Comparison of ENCODE assay signal across 1 cellular context in the genomic region with DNA sequence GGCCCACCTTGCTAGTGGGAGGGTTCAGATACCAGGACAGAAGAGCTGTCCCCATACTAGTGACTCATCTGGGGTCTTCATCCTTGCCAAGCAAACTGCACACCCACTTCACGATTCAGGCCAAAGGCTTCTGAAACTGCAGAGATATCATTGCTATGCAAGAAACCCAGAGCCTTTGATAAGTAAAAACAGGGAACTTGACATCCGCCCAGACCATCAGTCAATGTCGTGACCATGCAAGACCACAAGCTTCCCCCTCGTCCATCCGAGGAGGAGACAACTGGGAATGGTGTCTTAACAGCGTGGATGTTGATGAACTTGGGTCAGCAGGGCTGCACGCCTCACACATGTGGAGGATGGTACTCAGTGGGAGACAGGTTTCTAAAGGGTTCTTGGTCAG.
TF ChIP-seq lines count a peak whose summit lies in the region.

No MANE protein-coding gene starts in this region.

TF ChIP-seq in K562, 482 proteins besides CTCF, POLR2A, EP300 and RAD21 (continued from another document and continues in another):
- TF ChIP-seq, protein P1, sequence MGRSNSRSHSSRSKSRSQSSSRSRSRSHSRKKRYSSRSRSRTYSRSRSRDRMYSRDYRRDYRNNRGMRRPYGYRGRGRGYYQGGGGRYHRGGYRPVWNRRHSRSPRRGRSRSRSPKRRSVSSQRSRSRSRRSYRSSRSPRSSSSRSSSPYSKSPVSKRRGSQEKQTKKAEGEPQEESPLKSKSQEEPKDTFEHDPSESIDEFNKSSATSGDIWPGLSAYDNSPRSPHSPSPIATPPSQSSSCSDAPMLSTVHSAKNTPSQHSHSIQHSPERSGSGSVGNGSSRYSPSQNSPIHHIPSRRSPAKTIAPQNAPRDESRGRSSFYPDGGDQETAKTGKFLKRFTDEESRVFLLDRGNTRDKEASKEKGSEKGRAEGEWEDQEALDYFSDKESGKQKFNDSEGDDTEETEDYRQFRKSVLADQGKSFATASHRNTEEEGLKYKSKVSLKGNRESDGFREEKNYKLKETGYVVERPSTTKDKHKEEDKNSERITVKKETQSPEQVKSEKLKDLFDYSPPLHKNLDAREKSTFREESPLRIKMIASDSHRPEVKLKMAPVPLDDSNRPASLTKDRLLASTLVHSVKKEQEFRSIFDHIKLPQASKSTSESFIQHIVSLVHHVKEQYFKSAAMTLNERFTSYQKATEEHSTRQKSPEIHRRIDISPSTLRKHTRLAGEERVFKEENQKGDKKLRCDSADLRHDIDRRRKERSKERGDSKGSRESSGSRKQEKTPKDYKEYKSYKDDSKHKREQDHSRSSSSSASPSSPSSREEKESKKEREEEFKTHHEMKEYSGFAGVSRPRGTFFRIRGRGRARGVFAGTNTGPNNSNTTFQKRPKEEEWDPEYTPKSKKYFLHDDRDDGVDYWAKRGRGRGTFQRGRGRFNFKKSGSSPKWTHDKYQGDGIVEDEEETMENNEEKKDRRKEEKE (IDR thresholded peaks at IDR 0.05; ENCODE audit: borderline replicate concordance in 1 of 2, control insufficient read depth in 1 of 2, low read depth in 2 of 2, low read length in 1 of 2) = no peak
- TF ChIP-seq STAT5A (IDR thresholded peaks at IDR 0.05; ENCODE audit: borderline replicate concordance, low read length) = peak; percentile 15; the same call in 1 of the 2 replicates
- no peak for TF ChIP-seq POLR2G (IDR thresholded peaks at IDR 0.05; ENCODE audit: low read depth, low read length)
- TF ChIP-seq NBN (IDR thresholded peaks at IDR 0.05; ENCODE audit: low read depth) = no peak
- TF ChIP-seq ZBTB49 (CRISPR knock-in tag; IDR thresholded peaks at IDR 0.05; ENCODE audit: borderline replicate concordance) = no peak
- no peak for TF ChIP-seq NCOA4 (IDR thresholded peaks at IDR 0.05; ENCODE audit: partially characterized antibody)
- TF ChIP-seq ELF2 (CRISPR knock-in tag; IDR thresholded peaks at IDR 0.05) = no peak
- TF ChIP-seq, protein P2, sequence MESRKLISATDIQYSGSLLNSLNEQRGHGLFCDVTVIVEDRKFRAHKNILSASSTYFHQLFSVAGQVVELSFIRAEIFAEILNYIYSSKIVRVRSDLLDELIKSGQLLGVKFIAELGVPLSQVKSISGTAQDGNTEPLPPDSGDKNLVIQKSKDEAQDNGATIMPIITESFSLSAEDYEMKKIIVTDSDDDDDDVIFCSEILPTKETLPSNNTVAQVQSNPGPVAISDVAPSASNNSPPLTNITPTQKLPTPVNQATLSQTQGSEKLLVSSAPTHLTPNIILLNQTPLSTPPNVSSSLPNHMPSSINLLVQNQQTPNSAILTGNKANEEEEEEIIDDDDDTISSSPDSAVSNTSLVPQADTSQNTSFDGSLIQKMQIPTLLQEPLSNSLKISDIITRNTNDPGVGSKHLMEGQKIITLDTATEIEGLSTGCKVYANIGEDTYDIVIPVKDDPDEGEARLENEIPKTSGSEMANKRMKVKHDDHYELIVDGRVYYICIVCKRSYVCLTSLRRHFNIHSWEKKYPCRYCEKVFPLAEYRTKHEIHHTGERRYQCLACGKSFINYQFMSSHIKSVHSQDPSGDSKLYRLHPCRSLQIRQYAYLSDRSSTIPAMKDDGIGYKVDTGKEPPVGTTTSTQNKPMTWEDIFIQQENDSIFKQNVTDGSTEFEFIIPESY (CRISPR knock-in tag; IDR thresholded peaks at IDR 0.05) = no peak
- TF ChIP-seq, protein P3, sequence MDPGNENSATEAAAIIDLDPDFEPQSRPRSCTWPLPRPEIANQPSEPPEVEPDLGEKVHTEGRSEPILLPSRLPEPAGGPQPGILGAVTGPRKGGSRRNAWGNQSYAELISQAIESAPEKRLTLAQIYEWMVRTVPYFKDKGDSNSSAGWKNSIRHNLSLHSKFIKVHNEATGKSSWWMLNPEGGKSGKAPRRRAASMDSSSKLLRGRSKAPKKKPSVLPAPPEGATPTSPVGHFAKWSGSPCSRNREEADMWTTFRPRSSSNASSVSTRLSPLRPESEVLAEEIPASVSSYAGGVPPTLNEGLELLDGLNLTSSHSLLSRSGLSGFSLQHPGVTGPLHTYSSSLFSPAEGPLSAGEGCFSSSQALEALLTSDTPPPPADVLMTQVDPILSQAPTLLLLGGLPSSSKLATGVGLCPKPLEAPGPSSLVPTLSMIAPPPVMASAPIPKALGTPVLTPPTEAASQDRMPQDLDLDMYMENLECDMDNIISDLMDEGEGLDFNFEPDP (CRISPR knock-in tag; IDR thresholded peaks at IDR 0.05) = no peak
- no peak for TF ChIP-seq RNF219 (CRISPR knock-in tag; IDR thresholded peaks at IDR 0.05)
- TF ChIP-seq PHF21A (IDR thresholded peaks at IDR 0.05; ENCODE audit: borderline replicate concordance, low read depth) = no peak
- TF ChIP-seq, protein P4, sequence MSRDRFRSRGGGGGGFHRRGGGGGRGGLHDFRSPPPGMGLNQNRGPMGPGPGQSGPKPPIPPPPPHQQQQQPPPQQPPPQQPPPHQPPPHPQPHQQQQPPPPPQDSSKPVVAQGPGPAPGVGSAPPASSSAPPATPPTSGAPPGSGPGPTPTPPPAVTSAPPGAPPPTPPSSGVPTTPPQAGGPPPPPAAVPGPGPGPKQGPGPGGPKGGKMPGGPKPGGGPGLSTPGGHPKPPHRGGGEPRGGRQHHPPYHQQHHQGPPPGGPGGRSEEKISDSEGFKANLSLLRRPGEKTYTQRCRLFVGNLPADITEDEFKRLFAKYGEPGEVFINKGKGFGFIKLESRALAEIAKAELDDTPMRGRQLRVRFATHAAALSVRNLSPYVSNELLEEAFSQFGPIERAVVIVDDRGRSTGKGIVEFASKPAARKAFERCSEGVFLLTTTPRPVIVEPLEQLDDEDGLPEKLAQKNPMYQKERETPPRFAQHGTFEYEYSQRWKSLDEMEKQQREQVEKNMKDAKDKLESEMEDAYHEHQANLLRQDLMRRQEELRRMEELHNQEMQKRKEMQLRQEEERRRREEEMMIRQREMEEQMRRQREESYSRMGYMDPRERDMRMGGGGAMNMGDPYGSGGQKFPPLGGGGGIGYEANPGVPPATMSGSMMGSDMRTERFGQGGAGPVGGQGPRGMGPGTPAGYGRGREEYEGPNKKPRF (IDR thresholded peaks at IDR 0.05; ENCODE audit: low read depth, low read length) = no peak
- peak in 1 of 2 experiments; percentile 72; a peak in 2 of 4 replicates for TF ChIP-seq HDAC1 (IDR thresholded peaks at IDR 0.05)
- TF ChIP-seq ZNF785 (CRISPR knock-in tag; IDR thresholded peaks at IDR 0.05) = no peak
- TF ChIP-seq USF1 (CRISPR knock-in tag; IDR thresholded peaks at IDR 0.05) = no peak
- TF ChIP-seq ZSCAN29 (IDR thresholded peaks at IDR 0.05) = no peak
- TF ChIP-seq GATA2 (CRISPR knock-in tag; IDR thresholded peaks at IDR 0.05) = peak; percentile 35; the same call in 1 of the 2 replicates
- no peak for TF ChIP-seq ZBTB43 (CRISPR knock-in tag; IDR thresholded peaks at IDR 0.05)
- TF ChIP-seq RFX7 (CRISPR knock-in tag; IDR thresholded peaks at IDR 0.05) = no peak
- peak in 1 of 2 experiments; percentile 26 for TF ChIP-seq AFF1 (IDR thresholded peaks at IDR 0.05; ENCODE audit: low read depth in 1 of 2, partially characterized antibody in 2 of 2)
- TF ChIP-seq, protein P5, sequence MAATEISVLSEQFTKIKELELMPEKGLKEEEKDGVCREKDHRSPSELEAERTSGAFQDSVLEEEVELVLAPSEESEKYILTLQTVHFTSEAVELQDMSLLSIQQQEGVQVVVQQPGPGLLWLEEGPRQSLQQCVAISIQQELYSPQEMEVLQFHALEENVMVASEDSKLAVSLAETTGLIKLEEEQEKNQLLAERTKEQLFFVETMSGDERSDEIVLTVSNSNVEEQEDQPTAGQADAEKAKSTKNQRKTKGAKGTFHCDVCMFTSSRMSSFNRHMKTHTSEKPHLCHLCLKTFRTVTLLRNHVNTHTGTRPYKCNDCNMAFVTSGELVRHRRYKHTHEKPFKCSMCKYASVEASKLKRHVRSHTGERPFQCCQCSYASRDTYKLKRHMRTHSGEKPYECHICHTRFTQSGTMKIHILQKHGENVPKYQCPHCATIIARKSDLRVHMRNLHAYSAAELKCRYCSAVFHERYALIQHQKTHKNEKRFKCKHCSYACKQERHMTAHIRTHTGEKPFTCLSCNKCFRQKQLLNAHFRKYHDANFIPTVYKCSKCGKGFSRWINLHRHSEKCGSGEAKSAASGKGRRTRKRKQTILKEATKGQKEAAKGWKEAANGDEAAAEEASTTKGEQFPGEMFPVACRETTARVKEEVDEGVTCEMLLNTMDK (IDR thresholded peaks at IDR 0.05; ENCODE audit: borderline replicate concordance, insufficient read depth, low read depth, low read length, poor library complexity, severe bottlenecking) = no peak
- TF ChIP-seq, protein P6, sequence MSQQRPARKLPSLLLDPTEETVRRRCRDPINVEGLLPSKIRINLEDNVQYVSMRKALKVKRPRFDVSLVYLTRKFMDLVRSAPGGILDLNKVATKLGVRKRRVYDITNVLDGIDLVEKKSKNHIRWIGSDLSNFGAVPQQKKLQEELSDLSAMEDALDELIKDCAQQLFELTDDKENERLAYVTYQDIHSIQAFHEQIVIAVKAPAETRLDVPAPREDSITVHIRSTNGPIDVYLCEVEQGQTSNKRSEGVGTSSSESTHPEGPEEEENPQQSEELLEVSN (IDR thresholded peaks at IDR 0.05; ENCODE audit: borderline replicate concordance in 1 of 2, extremely low read depth in 1 of 2, insufficient read depth in 1 of 2, insufficient read length in 1 of 2, low read depth in 1 of 2, low read length in 1 of 2, poor library complexity in 1 of 2, severe bottlenecking in 1 of 2) = peak in 1 of 2 experiments; percentile 32
- peak; percentile 90 for TF ChIP-seq CTBP1 (IDR thresholded peaks at IDR 0.05; ENCODE audit: borderline replicate concordance)
